ENCODE assay signal across 11 cellular contexts in the genomic region with DNA sequence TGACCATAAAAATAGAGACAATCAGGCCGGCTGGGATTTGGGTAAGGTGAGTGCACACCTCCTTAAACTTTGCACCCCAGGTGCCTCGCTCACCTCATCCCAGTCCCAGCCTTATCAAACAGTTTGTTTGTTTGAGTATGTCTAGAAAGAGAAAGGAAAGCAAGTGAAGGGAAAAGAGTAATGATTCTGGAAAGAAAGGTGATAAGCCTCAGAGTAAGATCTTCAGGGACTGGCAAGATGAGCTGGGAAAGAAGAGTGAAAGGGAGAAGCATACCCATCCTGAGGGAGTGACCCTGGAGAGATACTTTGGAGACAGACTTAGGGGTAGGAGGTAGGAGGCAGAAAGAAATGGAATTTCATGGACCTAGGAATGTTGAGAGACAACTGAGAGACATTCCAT. TPM values are rescaled to one million over a fixed set of nuclear protein-coding genes. Genes with fewer than 3 reads are reported as not detected.
A peak's percentile ranks its signal among the peaks of the same experiment; 100 is the strongest.
DNase-seq lines count a peak whose midpoint lies in the region; ATAC-seq and TF ChIP-seq lines count a peak whose summit lies in the region.
"Had no signal": no experiment of that assay in that cellular context is flagged by ENCODE, and none has a peak within 500 bp of the region (broad histone marks: within the 10 kb centered on the region; RNA-seq: fewer than 3 reads in every experiment).

No MANE protein-coding gene starts in this region.

- no peak overlapping the region for H2AFZ ChIP-seq in ACC112 (ENCODE audit: low read length, unreplicated experiment)

- H3K4me1 ChIP-seq in ACC112 (ENCODE audit: control insufficient read depth, insufficient read depth, low read length, unreplicated experiment) = peaks cover 14% of the 10 kb centered on the region

- H3K36me3 Mint-ChIP-seq in WTC11 (peaks cover 10% of the 10 kb centered on the region), glutamatergic neuron (ENCODE audit: unreplicated experiment) (no peaks in the 10 kb centered on the region)

- H3K4me3 ChIP-seq in ACC112 (ENCODE audit: low read depth, low read length) (peak overlapping the region; percentile 89), GM08714 (ENCODE audit: low read length) (peak overlapping the region; percentile 81; the same call in 1 of the 2 replicates), H7 (ENCODE audit: insufficient read depth, low read depth, low read length) (no peak overlapping the region)

- H3K27me3 Mint-ChIP-seq in WTC11 (ENCODE audit: low read depth) (peaks cover 40% of the 10 kb centered on the region), glutamatergic neuron (ENCODE audit: unreplicated experiment) (no peaks in the 10 kb centered on the region)

- ATAC-seq in WTC11 (no peak), HG02571 (IDR thresholded peaks at IDR 0.05; ENCODE audit: unreplicated experiment) (no peak)

- H3K36me3 ChIP-seq in ACC112 (ENCODE audit: insufficient read depth, low read length) = peaks cover 16% of the 10 kb centered on the region; the same call in 1 of the 2 replicates
- H3K36me3 ChIP-seq in H7 (replicated peaks; ENCODE audit: control insufficient read depth, insufficient read depth, low read length) = peaks cover 2% of the 10 kb centered on the region

- DNase-seq in WTC11 (ENCODE audit: low spot score) (no peak), glutamatergic neuron (no peak), C1 segment of cervical spinal cord (lab: John Stamatoyannopoulos, UW) (no peak), H7 (no peak), NCI-H1092 treated with DMSO at 0.1 percent for 48 hours (lab: John Stamatoyannopoulos, UW) (no peak)
- DNase-seq: NCI-H82; stimulated activated CD4-positive, alpha-beta T cell treated with anti-CD3 and anti-CD28 coated beads, Interleukin-1b, Interleukin-23, amount 100 ng/mL, for 48 hours; stimulated activated naive CD4-positive, alpha-beta T cell treated with Interleukin-2 at 50 U/mL for 16 hours had no signal

- no peaks in the 10 kb centered on the region for H3K9me3 Mint-ChIP-seq in WTC11
- H3K9me3 Mint-ChIP-seq in glutamatergic neuron (ENCODE audit: unreplicated experiment) = no peaks in the 10 kb centered on the region

- H3K27ac Mint-ChIP-seq in WTC11 (no peak overlapping the region), glutamatergic neuron (ENCODE audit: unreplicated experiment) (no peak overlapping the region)

- POLR2A ChIA-PET in WTC11 (lab: Charles Lee) = no interaction called here

- TF ChIP-seq CTCF in WTC11 (IDR thresholded peaks at IDR 0.05) = no peak
- no peak for TF ChIP-seq CTCF in glutamatergic neuron (IDR thresholded peaks at IDR 0.05; ENCODE audit: partially characterized antibody, unreplicated experiment)

- H3K27ac ChIP-seq in ACC112 (ENCODE audit: low read depth, low read length) = no peak overlapping the region

- H3K4me3 Mint-ChIP-seq in WTC11 (peak overlapping the region; percentile 72), glutamatergic neuron (ENCODE audit: unreplicated experiment) (peak overlapping the region; percentile 80)

- CTCF ChIA-PET in WTC11 (lab: Charles Lee) = interaction anchor here (3.6 to 3.9 kb wide), 3 partner anchors 9 to 31 kb away, joined by 82 to 291 read pairs (median 243); a partner anchor contains a TSS

- H3K79me2 ChIP-seq in ACC112 (ENCODE audit: control insufficient read depth, insufficient read depth, low read length, unreplicated experiment) = peaks cover 25% of the 10 kb centered on the region

- H3K27me3 ChIP-seq in ACC112 (ENCODE audit: insufficient read depth, low read length) = no peaks in the 10 kb centered on the region
- peaks cover 22% of the 10 kb centered on the region; the same call in 1 of the 2 replicates for H3K27me3 ChIP-seq in H7 (ENCODE audit: control insufficient read depth, insufficient read depth, low read length)

- H3K4me1 Mint-ChIP-seq in WTC11 (peaks cover 11% of the 10 kb centered on the region), glutamatergic neuron (ENCODE audit: low read depth, unreplicated experiment) (no peaks in the 10 kb centered on the region)

TF ChIP-seq in WTC11, 78 proteins besides CTCF, POLR2A, EP300 and RAD21:
- TF ChIP-seq, protein P1, sequence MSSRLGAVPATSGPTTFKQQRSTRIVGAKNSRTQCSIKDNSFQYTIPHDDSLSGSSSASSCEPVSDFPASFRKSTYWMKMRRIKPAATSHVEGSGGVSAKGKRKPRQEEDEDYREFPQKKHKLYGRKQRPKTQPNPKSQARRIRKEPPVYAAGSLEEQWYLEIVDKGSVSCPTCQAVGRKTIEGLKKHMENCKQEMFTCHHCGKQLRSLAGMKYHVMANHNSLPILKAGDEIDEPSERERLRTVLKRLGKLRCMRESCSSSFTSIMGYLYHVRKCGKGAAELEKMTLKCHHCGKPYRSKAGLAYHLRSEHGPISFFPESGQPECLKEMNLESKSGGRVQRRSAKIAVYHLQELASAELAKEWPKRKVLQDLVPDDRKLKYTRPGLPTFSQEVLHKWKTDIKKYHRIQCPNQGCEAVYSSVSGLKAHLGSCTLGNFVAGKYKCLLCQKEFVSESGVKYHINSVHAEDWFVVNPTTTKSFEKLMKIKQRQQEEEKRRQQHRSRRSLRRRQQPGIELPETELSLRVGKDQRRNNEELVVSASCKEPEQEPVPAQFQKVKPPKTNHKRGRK (CRISPR knock-in tag; IDR thresholded peaks at IDR 0.05; ENCODE audit: borderline replicate concordance) = no peak

RNA-seq across cellular contexts. Expression of a gene that starts 1.7 kb away (rescaled TPM):
- total RNA-seq in WTC11 (2021) = 14.7 to 23.0 TPM (median 16.5 TPM) in 3 replicates
- 1.9 TPM for total RNA-seq in glutamatergic neuron (ENCODE audit: unreplicated experiment)
- 1.1 and 2.7 TPM in 2 replicates for total RNA-seq in H7 (2014; rRNA removed; shearing (Covaris generic))

RNA-seq across cellular contexts. Expression of a gene that starts 7.0 kb away (rescaled TPM):
- 13.8 to 22.0 TPM (median 19.4 TPM) in 3 replicates for total RNA-seq in WTC11 (2021)
- total RNA-seq in glutamatergic neuron (ENCODE audit: unreplicated experiment) = not detected
- 2.6 and 4.6 TPM in 2 replicates for total RNA-seq in H7 (2014; rRNA removed; shearing (Covaris generic))

RNA-seq across cellular contexts. Expression of a gene that starts 16.6 kb away (rescaled TPM):
- total RNA-seq in WTC11 (2021) (13.6 to 15.9 TPM (median 15.7 TPM) in 3 replicates), glutamatergic neuron (ENCODE audit: unreplicated experiment) (0.25 TPM)
- 1.7 and 2.8 TPM in 2 replicates for total RNA-seq in H7 (2014; rRNA removed; shearing (Covaris generic))

RNA-seq across cellular contexts. Expression of a gene that starts 17.1 kb away (rescaled TPM):
- total RNA-seq in WTC11 (2021) = 1.8 to 4.3 TPM (median 4.0 TPM) in 3 replicates
- total RNA-seq in glutamatergic neuron (ENCODE audit: unreplicated experiment) = not detected
- total RNA-seq in H7 (2014; rRNA removed; shearing (Covaris generic)) = not detected in 2 replicates

RNA-seq across cellular contexts. Expression of a gene that starts 20.1 kb away (rescaled TPM):
- 0.15 to 0.55 TPM (median 0.46 TPM) in 3 replicates for total RNA-seq in WTC11 (2021)
- not detected for total RNA-seq in glutamatergic neuron (ENCODE audit: unreplicated experiment)
- not detected in 2 replicates for total RNA-seq in H7 (2014; rRNA removed; shearing (Covaris generic))
